In genomic region chr21:41873005-41873404, GRCh38 we compare ENCODE assay signal across 1 cellular context.
TF ChIP-seq lines count a peak whose summit lies in the region.

No MANE protein-coding gene starts in this region.

TF ChIP-seq in GM12878, 131 proteins besides CTCF, POLR2A, EP300 and RAD21:
- TF ChIP-seq ASH2L (IDR thresholded peaks at IDR 0.05; ENCODE audit: borderline replicate concordance, low read depth) (no peak), ATF7 (IDR thresholded peaks at IDR 0.05; ENCODE audit: low read depth) (no peak), CHD4 (IDR thresholded peaks at IDR 0.05) (no peak), ZNF217 (IDR thresholded peaks at IDR 0.05) (no peak), HCFC1 (IDR thresholded peaks at IDR 0.05; ENCODE audit: low read length) (no peak), FOXM1 (IDR thresholded peaks at IDR 0.05; ENCODE audit: low read depth, low read length) (no peak), SMAD1 (IDR thresholded peaks at IDR 0.05; ENCODE audit: low read depth, partially characterized antibody) (no peak), ZBTB4 (CRISPR knock-in tag; IDR thresholded peaks at IDR 0.05) (no peak), TARDBP (IDR thresholded peaks at IDR 0.05; ENCODE audit: borderline replicate concordance) (no peak)
